Comparison of ENCODE assay signal across 14 cellular contexts in genomic region chr12:110556705-110557104, GRCh38. TPM values are rescaled to one million over a fixed set of nuclear protein-coding genes. Genes with fewer than 3 reads are reported as not detected.
DNase-seq lines count a peak whose midpoint lies in the region; ATAC-seq and TF ChIP-seq lines count a peak whose summit lies in the region.
"Had no signal": no experiment of that assay in that cellular context is flagged by ENCODE, and none has a peak within 500 bp of the region (broad histone marks: within the 10 kb centered on the region; RNA-seq: fewer than 3 reads in every experiment).

No MANE protein-coding gene starts in this region.

- no peak overlapping the region for H3K4me2 ChIP-seq in mesenchymal stem cell (ENCODE audit: low read length, poor library complexity, severe bottlenecking)

- peaks cover 23% of the 10 kb centered on the region for H3K79me1 ChIP-seq in mesenchymal stem cell (replicated peaks; ENCODE audit: low read length, poor library complexity, severe bottlenecking)

- TF ChIP-seq CTCF in CD8-positive, alpha-beta T cell (IDR thresholded peaks at IDR 0.05): no peak

- H3K9me3 ChIP-seq in CD8-positive, alpha-beta T cell (ENCODE audit: low read length): no peaks in the 10 kb centered on the region
- H3K9me3 ChIP-seq in mesenchymal stem cell (ENCODE audit: control insufficient read depth, low read length): no peaks in the 10 kb centered on the region
- H3K9me3 ChIP-seq: HAP-1, thoracic aorta had no signal

- H2BK15ac ChIP-seq in mesenchymal stem cell (ENCODE audit: low read depth, poor library complexity, severe bottlenecking): no peak overlapping the region

- peak overlapping the region in 1 of 2 experiments; percentile 30 for H3K14ac ChIP-seq in mesenchymal stem cell (ENCODE audit: low read length in 2 of 2)

- H2BK12ac ChIP-seq in mesenchymal stem cell (ENCODE audit: low read length in 2 of 2): no peak overlapping the region

- H3K27ac ChIP-seq in CD8-positive, alpha-beta T cell (ENCODE audit: low read depth, low read length): no peak overlapping the region
- H3K27ac ChIP-seq in mesenchymal stem cell (ENCODE audit: low read length, poor library complexity, severe bottlenecking): no peak overlapping the region
- H3K27ac ChIP-seq: C4-2B, spleen, thoracic aorta had no signal

- no peak for ATAC-seq in CD8-positive, alpha-beta T cell
- ATAC-seq in activated naive CD8-positive, alpha-beta T cell treated with anti-CD3 and anti-CD28 coated beads, Interleukin-2, amount 50 U/mL, for 24 hours: no peak
- ATAC-seq in HG03196 (IDR thresholded peaks at IDR 0.05; ENCODE audit: unreplicated experiment): no peak
- ATAC-seq: left colon had no signal

- peak overlapping the region; percentile 77 for H3K27ac Mint-ChIP-seq in CD8-positive, alpha-beta T cell
- peak overlapping the region; percentile 8 for H3K27ac Mint-ChIP-seq in activated naive CD8-positive, alpha-beta T cell treated with anti-CD3 and anti-CD28 coated beads, Interleukin-2, amount 50 U/mL, for 24 hours

- H3K23ac ChIP-seq in mesenchymal stem cell (ENCODE audit: low read length in 2 of 2): no peak overlapping the region

- peak overlapping the region; percentile 6 to 31 for H3K18ac ChIP-seq in mesenchymal stem cell (ENCODE audit: low read depth in 1 of 2, low read length in 2 of 2)

- H3K9me3 Mint-ChIP-seq in CD8-positive, alpha-beta T cell: no peaks in the 10 kb centered on the region
- H3K9me3 Mint-ChIP-seq in activated naive CD8-positive, alpha-beta T cell treated with anti-CD3 and anti-CD28 coated beads, Interleukin-2, amount 50 U/mL, for 24 hours: peaks cover 3% of the 10 kb centered on the region

- no peak overlapping the region for H2AK5ac ChIP-seq in mesenchymal stem cell (ENCODE audit: low read length, severe bottlenecking)

- H3K4me3 Mint-ChIP-seq in CD8-positive, alpha-beta T cell: no peak overlapping the region
- H3K4me3 Mint-ChIP-seq in activated naive CD8-positive, alpha-beta T cell treated with anti-CD3 and anti-CD28 coated beads, Interleukin-2, amount 50 U/mL, for 24 hours: no peak overlapping the region

- DNase-seq in CD8-positive, alpha-beta T cell: no peak
- no peak for DNase-seq in activated naive CD8-positive, alpha-beta T cell treated with anti-CD3 and anti-CD28 coated beads, Interleukin-2, amount 50 U/mL, for 24 hours
- DNase-seq in mesenchymal stem cell (no peak), DMS53 treated with DMSO at 0.1 percent for 48 hours (lab: John Stamatoyannopoulos, UW; ENCODE audit: unreplicated experiment) (no peak), NCI-H2029 treated with DMSO at 0.1 percent for 48 hours (lab: John Stamatoyannopoulos, UW) (no peak)
- DNase-seq: activated T-cell treated with anti-CD3 and anti-CD28 coated beads, Interleukin-2, amount 50 U/mL, for 1 hour; GDM1; left colon; MM.1S; spleen had no signal

- no peak overlapping the region for H4K91ac ChIP-seq in mesenchymal stem cell (ENCODE audit: low read length)

- H2BK5ac ChIP-seq in mesenchymal stem cell (ENCODE audit: low read depth, low read length, poor library complexity, severe bottlenecking): no peak overlapping the region

- H2BK120ac ChIP-seq in mesenchymal stem cell (ENCODE audit: low read depth, low read length): no peak overlapping the region

- peaks cover 14% of the 10 kb centered on the region for H3K36me3 Mint-ChIP-seq in CD8-positive, alpha-beta T cell
- peaks cover 24% of the 10 kb centered on the region for H3K36me3 Mint-ChIP-seq in activated naive CD8-positive, alpha-beta T cell treated with anti-CD3 and anti-CD28 coated beads, Interleukin-2, amount 50 U/mL, for 24 hours (ENCODE audit: low read depth)

- no peaks in the 10 kb centered on the region for H3K27me3 Mint-ChIP-seq in CD8-positive, alpha-beta T cell (ENCODE audit: low read depth)
- no peaks in the 10 kb centered on the region for H3K27me3 Mint-ChIP-seq in activated naive CD8-positive, alpha-beta T cell treated with anti-CD3 and anti-CD28 coated beads, Interleukin-2, amount 50 U/mL, for 24 hours

- H2AFZ ChIP-seq in mesenchymal stem cell (ENCODE audit: low read depth, low read length): no peak overlapping the region

- no peaks in the 10 kb centered on the region for H3K27me3 ChIP-seq in CD8-positive, alpha-beta T cell (ENCODE audit: insufficient read depth, low read length)
- no peaks in the 10 kb centered on the region for H3K27me3 ChIP-seq in mesenchymal stem cell (ENCODE audit: control insufficient read depth in 1 of 2, insufficient read depth in 1 of 2, low read length in 2 of 2)
- H3K27me3 ChIP-seq: spleen had no signal

- H3K4me1 ChIP-seq in CD8-positive, alpha-beta T cell (ENCODE audit: insufficient read depth, low read length): peaks cover 33% of the 10 kb centered on the region
- peaks cover 8% of the 10 kb centered on the region for H3K4me1 ChIP-seq in mesenchymal stem cell (ENCODE audit: control insufficient read depth, insufficient read depth, low read depth, low read length)

- 95% methylated on average over 10 of the region's 10 CpGs for WGBS in mesenchymal stem cell

- H4K8ac ChIP-seq in mesenchymal stem cell (ENCODE audit: low read length): no peak overlapping the region

- H3K9ac ChIP-seq in mesenchymal stem cell (ENCODE audit: low read length): peak overlapping the region; percentile 0

- H3K36me3 ChIP-seq in CD8-positive, alpha-beta T cell (ENCODE audit: insufficient read depth, low read length): no peaks in the 10 kb centered on the region
- no peaks in the 10 kb centered on the region for H3K36me3 ChIP-seq in mesenchymal stem cell (ENCODE audit: control insufficient read depth in 1 of 2, insufficient read depth in 2 of 2, low read depth in 1 of 2, low read length in 2 of 2)
- H3K36me3 ChIP-seq: thoracic aorta had no signal

- CTCF ChIA-PET in CD8-positive, alpha-beta T cell (lab: Charles Lee): interaction anchor here (1.5 to 11.0 kb wide), 2 partner anchors 43 to 107 kb away, joined by 4 to 291 read pairs; partner anchors contain the start of gene ARPC3

- H3K4ac ChIP-seq in mesenchymal stem cell (ENCODE audit: low read depth in 1 of 2, low read length in 2 of 2): peak overlapping the region in 1 of 2 experiments; percentile 13

- H3K4me3 ChIP-seq in CD8-positive, alpha-beta T cell (ENCODE audit: low read depth, low read length): no peak overlapping the region
- H3K4me3 ChIP-seq in mesenchymal stem cell (ENCODE audit: insufficient read depth in 1 of 2, low read depth in 1 of 2, low read length in 2 of 2): no peak overlapping the region
- H3K4me3 ChIP-seq: HAP-1, spleen, thoracic aorta had no signal

- intact Hi-C loops in CD8-positive, alpha-beta T cell (cut with DNase I, micrococcal nuclease): no loop called here

- H3K4me1 Mint-ChIP-seq in CD8-positive, alpha-beta T cell (ENCODE audit: low read depth): peaks cover 58% of the 10 kb centered on the region
- H3K4me1 Mint-ChIP-seq in activated naive CD8-positive, alpha-beta T cell treated with anti-CD3 and anti-CD28 coated beads, Interleukin-2, amount 50 U/mL, for 24 hours: peaks cover 47% of the 10 kb centered on the region

- POLR2A ChIA-PET in CD8-positive, alpha-beta T cell (lab: Charles Lee): interaction anchor here (1.3 kb wide), 1 partner anchor 11 kb away, joined by 3 read pairs; no protein-coding TSS in a partner anchor

RNA-seq across cellular contexts. Expression of gene PPTC7, which starts 26.4 kb away (rescaled TPM):
- 10 to 100 TPM; 49.6 to 50.4 TPM for total RNA-seq in CD8-positive, alpha-beta T cell
- polyA plus RNA-seq in mesenchymal stem cell (2013, experiment 1 of 2): 14.0 TPM
- 14.8 TPM for polyA plus RNA-seq in mesenchymal stem cell (2013, experiment 2 of 2)

RNA-seq across cellular contexts. Expression of gene RAD9B, which starts 54.6 kb away (rescaled TPM):
- total RNA-seq in CD8-positive, alpha-beta T cell: 1 to 10 TPM in 1 of 2 experiments, under 1 TPM in 1; 0.57 to 1.5 TPM
- 0.10 TPM for polyA plus RNA-seq in mesenchymal stem cell (2013, experiment 1 of 2)
- 0.10 TPM for polyA plus RNA-seq in mesenchymal stem cell (2013, experiment 2 of 2)

RNA-seq across cellular contexts. Expression of gene VPS29, which starts 54.8 kb away (rescaled TPM):
- total RNA-seq in CD8-positive, alpha-beta T cell: 10 to 100 TPM; 49.6 to 53.5 TPM
- polyA plus RNA-seq in mesenchymal stem cell (2013, experiment 1 of 2): 138 TPM
- polyA plus RNA-seq in mesenchymal stem cell (2013, experiment 2 of 2): 144 TPM

RNA-seq across cellular contexts. Expression of gene TCTN1, which starts 57.2 kb away (rescaled TPM):
- total RNA-seq in CD8-positive, alpha-beta T cell: 1 to 10 TPM; 4.7 to 4.9 TPM
- 58.1 TPM for polyA plus RNA-seq in mesenchymal stem cell (2013, experiment 1 of 2)
- polyA plus RNA-seq in mesenchymal stem cell (2013, experiment 2 of 2): 60.5 TPM
